ENCODE assay signal across 1 cellular context in genomic region chr1:53304527-53304926, GRCh38.
TF ChIP-seq lines count a peak whose summit lies in the region.

No MANE protein-coding gene starts in this region.

TF ChIP-seq in H1, 55 proteins besides CTCF, POLR2A, EP300 and RAD21 (continued from another document):
- TF ChIP-seq RXRA (IDR thresholded peaks at IDR 0.05; ENCODE audit: insufficient read depth, low read depth, low read length) (no peak), KDM1A (IDR thresholded peaks at IDR 0.05; ENCODE audit: borderline replicate concordance, low read length) (no peak), TAF7 (optimal IDR thresholded peaks at IDR 0.05; ENCODE audit: borderline replicate concordance, low read depth, low read length) (no peak), CTBP2 (IDR thresholded peaks at IDR 0.05; ENCODE audit: borderline replicate concordance, insufficient read depth, insufficient read length, low read length) (no peak), ASH2L (IDR thresholded peaks at IDR 0.05; ENCODE audit: low read length) (no peak), SAP30 (IDR thresholded peaks at IDR 0.05; ENCODE audit: insufficient read depth, insufficient replicate concordance, low read length) (no peak)
